In genomic region chr12:110554184-110554583, GRCh38 we compare ENCODE assay signal across 19 cellular contexts. TPM values are rescaled to one million over a fixed set of nuclear protein-coding genes. Genes with fewer than 3 reads are reported as not detected.
"Had no signal": no experiment of that assay in that cellular context is flagged by ENCODE, and none has a peak within 500 bp of the region (broad histone marks: within the 10 kb centered on the region; RNA-seq: fewer than 3 reads in every experiment).

No MANE protein-coding gene starts in this region.

- H3K36me3 ChIP-seq: colonic mucosa, neural progenitor cell, ovary, thyroid gland had no signal

- H3K4me2 ChIP-seq: hepatocyte, neural progenitor cell had no signal

- H3K27ac Mint-ChIP-seq: mesothelial cell of epicardium, neural progenitor cell, type B pancreatic cell had no signal

- DNase-seq: colonic mucosa; dermis blood vessel endothelial cell; foreskin keratinocyte; head of caudate nucleus; kidney glomerular epithelial cell; nucleus accumbens; ovary; right cardiac atrium; small intestine; stimulated activated CD4-positive, alpha-beta T cell treated with anti-CD3 and anti-CD28 coated beads, Interleukin-12 subunit alpha, Interleukin-12 subunit beta, amount 100 ng/mL, for 4 hours; stimulated activated naive CD4-positive, alpha-beta T cell; thyroid gland had no signal

- H3K4me3 Mint-ChIP-seq: mesothelial cell of epicardium; natural killer cell treated with Interleukin-12 subunit alpha and Interleukin-12 subunit beta and Interleukin-15 and Interleukin-18, amount 100 ng/mL, for 72 hours; neural progenitor cell; type B pancreatic cell had no signal

- H2AFZ ChIP-seq: hepatocyte, neural progenitor cell had no signal

- H3K9ac ChIP-seq: neural progenitor cell had no signal

- H3K27ac ChIP-seq: colonic mucosa, hepatocyte, neural progenitor cell, ovary, thyroid gland had no signal

- H3K9me3 ChIP-seq: colonic mucosa, ovary, suprapubic skin, thyroid gland had no signal

- H3K4me3 ChIP-seq: colonic mucosa, hepatocyte, neural progenitor cell, ovary, suprapubic skin, thyroid gland had no signal

- H3K27me3 Mint-ChIP-seq: natural killer cell treated with Interleukin-12 subunit alpha and Interleukin-12 subunit beta and Interleukin-15 and Interleukin-18, amount 100 ng/mL, for 72 hours; type B pancreatic cell had no signal

- H3K9me3 Mint-ChIP-seq: mesothelial cell of epicardium, neural progenitor cell had no signal

- ATAC-seq: foreskin keratinocyte; natural killer cell treated with Interleukin-12 subunit alpha and Interleukin-12 subunit beta and Interleukin-15 and Interleukin-18, amount 100 ng/mL, for 72 hours; right cardiac atrium had no signal

- H3K27me3 ChIP-seq: colonic mucosa, foreskin keratinocyte, hepatocyte, neural progenitor cell, ovary, suprapubic skin, thyroid gland had no signal

- H3K4me1 ChIP-seq: neural progenitor cell had no signal

RNA-seq across cellular contexts. Expression of gene RAD9B, which starts 52.1 kb away (rescaled TPM):
- total RNA-seq: epithelial cell of proximal tubule had no signal
